21 cellular contexts compared by ENCODE assay signal in the genomic region with DNA sequence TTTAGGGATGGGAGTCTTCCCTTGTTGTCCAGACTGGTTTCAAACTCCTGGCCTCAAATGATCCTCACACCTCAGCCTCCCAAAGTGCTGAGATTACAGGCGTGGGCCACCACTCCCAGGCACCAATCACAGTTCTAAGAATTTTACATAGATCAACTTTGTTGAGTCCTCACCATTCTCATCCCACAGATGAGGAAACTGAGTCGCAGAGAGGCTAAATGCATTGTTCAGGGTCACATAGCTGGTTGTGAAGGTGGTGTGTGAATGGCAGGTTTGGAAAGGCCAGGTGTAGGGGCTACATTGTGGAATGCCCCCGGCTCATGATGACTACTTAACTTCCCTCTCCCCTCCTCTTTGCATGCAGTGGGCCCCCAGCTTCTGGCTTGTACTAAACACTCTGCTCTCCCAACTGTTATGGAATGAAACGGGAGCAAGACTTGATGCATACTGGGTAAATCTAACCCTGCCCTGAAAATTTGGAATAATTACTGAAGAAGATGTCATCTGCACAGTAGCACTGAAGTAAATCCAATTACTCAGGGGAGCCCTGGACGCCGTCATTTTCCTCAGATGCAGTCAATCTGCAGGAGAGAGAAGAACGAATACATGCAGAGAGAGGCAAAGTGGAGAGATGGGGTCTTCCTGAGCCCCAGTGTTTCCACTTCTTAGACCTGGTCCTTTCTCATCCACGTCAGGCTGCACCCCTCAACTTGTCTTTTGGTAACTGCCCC.
DNase-seq lines count a peak whose midpoint lies in the region; ATAC-seq and TF ChIP-seq lines count a peak whose summit lies in the region.
"Had no signal": no experiment of that assay in that cellular context is flagged by ENCODE, and none has a peak within 500 bp of the region (broad histone marks: within the 10 kb centered on the region; RNA-seq: fewer than 3 reads in every experiment).

No MANE protein-coding gene starts in this region.

- H3K27ac ChIP-seq in transverse colon: no peak overlapping the region

- TF ChIP-seq EP300 in transverse colon (IDR thresholded peaks at IDR 0.05; ENCODE audit: low read depth): no peak

- H3K4me1 Mint-ChIP-seq in activated T-helper 2 cell treated with anti-CD3 and anti-CD28 coated beads, Interferon-gamma antibody, Interleukin-2, Interleukin-4, amounts not matched to agents 10 μg/mL and 5 μg/mL and 100 μg/mL, durations not matched to agents 14 hours and 24 hours and 36 hours (ENCODE audit: low read depth): peaks cover 36% of the 10 kb centered on the region
- peaks cover 23 to 52% (median 39%) of the 10 kb centered on the region in 4 donors for H3K4me1 Mint-ChIP-seq in naive thymus-derived CD8-positive, alpha-beta T cell
- peaks cover 24 to 35% of the 10 kb centered on the region in 2 donors for H3K4me1 Mint-ChIP-seq in natural killer cell

- H3K36me3 Mint-ChIP-seq in activated T-helper 2 cell treated with anti-CD3 and anti-CD28 coated beads, Interferon-gamma antibody, Interleukin-2, Interleukin-4, amounts not matched to agents 10 μg/mL and 5 μg/mL and 100 μg/mL, durations not matched to agents 14 hours and 24 hours and 36 hours (ENCODE audit: low read depth): no peaks in the 10 kb centered on the region
- no peaks in the 10 kb centered on the region for H3K36me3 Mint-ChIP-seq in naive thymus-derived CD8-positive, alpha-beta T cell
- H3K36me3 Mint-ChIP-seq in natural killer cell: no peaks in the 10 kb centered on the region
- H3K36me3 Mint-ChIP-seq: CD8-positive, alpha-beta T cell; T-cell had no signal

- no peak for ATAC-seq in naive thymus-derived CD8-positive, alpha-beta T cell
- ATAC-seq in GM21526 (IDR thresholded peaks at IDR 0.05; ENCODE audit: low FRiP score, unreplicated experiment) (no peak), natural killer cell (no peak)
- ATAC-seq: CD8-positive, alpha-beta T cell; T-cell had no signal

- no peaks in the 10 kb centered on the region for H3K27me3 ChIP-seq in BE2C
- H3K27me3 ChIP-seq in HAP-1 (ENCODE audit: low read depth): no peaks in the 10 kb centered on the region
- no peaks in the 10 kb centered on the region for H3K27me3 ChIP-seq in transverse colon
- H3K27me3 ChIP-seq: MG63 had no signal

- no peak overlapping the region for H3K4me3 Mint-ChIP-seq in activated T-helper 2 cell treated with anti-CD3 and anti-CD28 coated beads, Interferon-gamma antibody, Interleukin-2, Interleukin-4, amounts not matched to agents 10 μg/mL and 5 μg/mL and 100 μg/mL, durations not matched to agents 14 hours and 24 hours and 36 hours (ENCODE audit: low read depth)
- H3K4me3 Mint-ChIP-seq in naive thymus-derived CD8-positive, alpha-beta T cell: peak overlapping the region in 1 of 10 donors; percentile 34
- no peak overlapping the region for H3K4me3 Mint-ChIP-seq in natural killer cell
- H3K4me3 Mint-ChIP-seq: CD8-positive, alpha-beta T cell; T-cell had no signal

- TF ChIP-seq POLR2A in transverse colon (IDR thresholded peaks at IDR 0.05): no peak

- POLR2A ChIA-PET in naive thymus-derived CD8-positive, alpha-beta T cell (lab: Charles Lee): interaction anchor here (0.6 to 1.2 kb wide), 6 partner anchors 10 to 1372 kb away, joined by 3 to 4 read pairs (median 3); no protein-coding TSS in a partner anchor

- H3K9me3 ChIP-seq in BE2C (no peaks in the 10 kb centered on the region), HAP-1 (no peaks in the 10 kb centered on the region), transverse colon (no peaks in the 10 kb centered on the region)
- H3K9me3 ChIP-seq: Caco-2, MG63 had no signal

- H3K27me3 Mint-ChIP-seq in activated T-helper 2 cell treated with anti-CD3 and anti-CD28 coated beads, Interferon-gamma antibody, Interleukin-2, Interleukin-4, amounts not matched to agents 10 μg/mL and 5 μg/mL and 100 μg/mL, durations not matched to agents 14 hours and 24 hours and 36 hours (ENCODE audit: low read depth): no peaks in the 10 kb centered on the region
- H3K27me3 Mint-ChIP-seq in naive thymus-derived CD8-positive, alpha-beta T cell: no peaks in the 10 kb centered on the region
- peaks cover 0 to 7% of the 10 kb centered on the region in 2 donors for H3K27me3 Mint-ChIP-seq in natural killer cell (ENCODE audit: low read depth in 2 of 2)
- H3K27me3 Mint-ChIP-seq: T-cell had no signal

- H3K27ac Mint-ChIP-seq in activated T-helper 2 cell treated with anti-CD3 and anti-CD28 coated beads, Interferon-gamma antibody, Interleukin-2, Interleukin-4, amounts not matched to agents 10 μg/mL and 5 μg/mL and 100 μg/mL, durations not matched to agents 14 hours and 24 hours and 36 hours: peak overlapping the region; percentile 18
- peak overlapping the region in 8 of 10 donors; percentile 21 to 80 (median 52) for H3K27ac Mint-ChIP-seq in naive thymus-derived CD8-positive, alpha-beta T cell
- no peak overlapping the region for H3K27ac Mint-ChIP-seq in natural killer cell
- H3K27ac Mint-ChIP-seq: CD8-positive, alpha-beta T cell had no signal

- H3K36me3 ChIP-seq in BE2C: no peaks in the 10 kb centered on the region
- H3K36me3 ChIP-seq in HAP-1 (replicated peaks): no peaks in the 10 kb centered on the region
- no peaks in the 10 kb centered on the region for H3K36me3 ChIP-seq in transverse colon
- H3K36me3 ChIP-seq: MG63 had no signal

- in situ Hi-C loops in HAP-1 (cut with MboI; ENCODE audit: low sequenced_read_pairs): no loop called here
- in situ Hi-C loops in transverse colon (cut with MboI; ENCODE audit: low pct_ligation_motif_present in 1 of 4, low pct_unique_long_range_greater_than_20kb in 1 of 4, low sequenced_read_pairs in 3 of 4): no loop called here

- TF ChIP-seq CTCF in BE2C (IDR thresholded peaks at IDR 0.05; ENCODE audit: low read depth, low read length) (no peak), natural killer cell (IDR thresholded peaks at IDR 0.05) (no peak), transverse colon (IDR thresholded peaks at IDR 0.05) (no peak)

- 87 to 95% methylated on average over 3 to 8 of the region's 8 CpGs for WGBS in transverse colon (ENCODE audit: low coverage in 1 of 2), 2 donors

- no peak overlapping the region for H3K4me3 ChIP-seq in BE2C (ENCODE audit: low read depth, low read length)
- no peak overlapping the region for H3K4me3 ChIP-seq in HAP-1
- H3K4me3 ChIP-seq in transverse colon: no peak overlapping the region
- H3K4me3 ChIP-seq: MG63 had no signal

- H3K4me1 ChIP-seq in BE2C (peaks cover 4% of the 10 kb centered on the region; the same call in 1 of the 2 replicates), HAP-1 (no peaks in the 10 kb centered on the region; the same call in 1 of the 2 replicates), transverse colon (peaks cover 0 to 19% (median 5%) of the 10 kb centered on the region in 4 donors)

- no peaks in the 10 kb centered on the region for H3K9me3 Mint-ChIP-seq in activated T-helper 2 cell treated with anti-CD3 and anti-CD28 coated beads, Interferon-gamma antibody, Interleukin-2, Interleukin-4, amounts not matched to agents 10 μg/mL and 5 μg/mL and 100 μg/mL, durations not matched to agents 14 hours and 24 hours and 36 hours
- H3K9me3 Mint-ChIP-seq in naive thymus-derived CD8-positive, alpha-beta T cell: no peaks in the 10 kb centered on the region
- H3K9me3 Mint-ChIP-seq in natural killer cell: no peaks in the 10 kb centered on the region
- H3K9me3 Mint-ChIP-seq: CD8-positive, alpha-beta T cell; T-cell had no signal

- intact Hi-C loops in activated T-helper 2 cell treated with anti-CD3 and anti-CD28 coated beads, Interferon-gamma antibody, Interleukin-2, Interleukin-4, amounts not matched to agents 10 μg/mL and 5 μg/mL and 100 μg/mL, durations not matched to agents 14 hours and 24 hours and 36 hours (cut with micrococcal nuclease): no loop called here
- intact Hi-C loops in natural killer cell (cut with micrococcal nuclease): no loop called here
- intact Hi-C loops in transverse colon (cut with DNase I; ENCODE audit: low total_unique reads): no loop called here

- DNase-seq in BE2C (peak; percentile 32), NCI-H82 treated with DMSO at 0.1 percent for 48 hours (lab: John Stamatoyannopoulos, UW; ENCODE audit: unreplicated experiment) (peak; percentile 15), natural killer cell (no peak), HAP-1 (ENCODE audit: low spot score in 2 of 2) (no peak), transverse colon (no peak)
- DNase-seq in activated T-helper 2 cell treated with anti-CD3 and anti-CD28 coated beads, Interferon-gamma antibody, Interleukin-2, Interleukin-4, amounts not matched to agents 10 μg/mL and 5 μg/mL and 100 μg/mL, durations not matched to agents 14 hours and 24 hours and 36 hours (ENCODE audit: low spot score): no peak
- DNase-seq in naive thymus-derived CD8-positive, alpha-beta T cell: no peak
- DNase-seq: AML-193; C1 segment of cervical spinal cord; Caco-2; CD8-positive, alpha-beta T cell; H7; KBM-7; MG63; NCI-H2029; NCI-H446; NCI-H524 treated with DMSO at 0.1 percent for 48 hours; NCI-H774; OCI-M1; T-cell had no signal

Comparison
In these comparisons a context has a peak if more than half of its experiments do, and no peak if none do; other contexts are left out.
1. DNase-seq: peak in BE2C (single experiment) and NCI-H82 treated with DMSO at 0.1 percent for 48 hours (single experiment); none in activated T-helper 2 cell treated with anti-CD3 and anti-CD28 coated beads, Interferon-gamma antibody, Interleukin-2, Interleukin-4, amounts not matched to agents 10 μg/mL and 5 μg/mL and 100 μg/mL, durations not matched to agents 14 hours and 24 hours and 36 hours (single experiment), naive thymus-derived CD8-positive, alpha-beta T cell (0 of 10), natural killer cell (single experiment), HAP-1 (0 of 2) and transverse colon (single experiment).
2. H3K27ac Mint-ChIP-seq: peak in activated T-helper 2 cell treated with anti-CD3 and anti-CD28 coated beads, Interferon-gamma antibody, Interleukin-2, Interleukin-4, amounts not matched to agents 10 μg/mL and 5 μg/mL and 100 μg/mL, durations not matched to agents 14 hours and 24 hours and 36 hours (single experiment) and naive thymus-derived CD8-positive, alpha-beta T cell (8 of 10); none in natural killer cell (0 of 2).